1 cellular context compared by ENCODE assay signal in the genomic region with DNA sequence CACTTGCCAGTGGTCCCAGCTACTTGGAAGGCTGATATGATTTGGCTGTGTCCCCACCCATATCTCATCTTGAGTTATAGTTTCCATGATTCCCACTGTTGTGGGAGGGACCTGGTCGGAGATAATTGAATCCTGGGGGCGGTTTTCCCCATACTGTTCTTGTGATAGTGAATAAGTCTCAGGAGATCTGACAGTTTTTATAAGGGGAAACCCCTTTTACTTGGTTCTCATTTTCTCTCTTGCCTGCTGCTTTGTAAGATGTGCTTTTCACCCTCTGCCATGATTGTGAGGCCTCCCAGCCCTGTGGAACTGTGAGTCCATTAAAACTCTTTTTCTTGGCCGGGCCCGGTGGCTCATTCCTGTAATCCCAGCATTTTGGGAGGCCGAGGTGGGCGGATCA.
TF ChIP-seq lines count a peak whose summit lies in the region.

No MANE protein-coding gene starts in this region.

TF ChIP-seq in GM12878, 131 proteins besides CTCF, POLR2A, EP300 and RAD21:
- TF ChIP-seq, protein P1, sequence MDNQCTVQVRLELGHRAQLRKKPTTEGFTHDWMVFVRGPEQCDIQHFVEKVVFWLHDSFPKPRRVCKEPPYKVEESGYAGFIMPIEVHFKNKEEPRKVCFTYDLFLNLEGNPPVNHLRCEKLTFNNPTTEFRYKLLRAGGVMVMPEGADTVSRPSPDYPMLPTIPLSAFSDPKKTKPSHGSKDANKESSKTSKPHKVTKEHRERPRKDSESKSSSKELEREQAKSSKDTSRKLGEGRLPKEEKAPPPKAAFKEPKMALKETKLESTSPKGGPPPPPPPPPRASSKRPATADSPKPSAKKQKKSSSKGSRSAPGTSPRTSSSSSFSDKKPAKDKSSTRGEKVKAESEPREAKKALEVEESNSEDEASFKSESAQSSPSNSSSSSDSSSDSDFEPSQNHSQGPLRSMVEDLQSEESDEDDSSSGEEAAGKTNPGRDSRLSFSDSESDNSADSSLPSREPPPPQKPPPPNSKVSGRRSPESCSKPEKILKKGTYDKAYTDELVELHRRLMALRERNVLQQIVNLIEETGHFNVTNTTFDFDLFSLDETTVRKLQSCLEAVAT (IDR thresholded peaks at IDR 0.05): peak; percentile 65; the same call in 1 of the 2 replicates
- 0 out of 2 replicates have a peak, but pooled peaks have one; percentile 26 for TF ChIP-seq ZNF217 (IDR thresholded peaks at IDR 0.05)
- TF ChIP-seq SPI1 (IDR thresholded peaks at IDR 0.05; ENCODE audit: borderline replicate concordance, insufficient read depth, low read depth, low read length): no peak
- TF ChIP-seq, protein P2, sequence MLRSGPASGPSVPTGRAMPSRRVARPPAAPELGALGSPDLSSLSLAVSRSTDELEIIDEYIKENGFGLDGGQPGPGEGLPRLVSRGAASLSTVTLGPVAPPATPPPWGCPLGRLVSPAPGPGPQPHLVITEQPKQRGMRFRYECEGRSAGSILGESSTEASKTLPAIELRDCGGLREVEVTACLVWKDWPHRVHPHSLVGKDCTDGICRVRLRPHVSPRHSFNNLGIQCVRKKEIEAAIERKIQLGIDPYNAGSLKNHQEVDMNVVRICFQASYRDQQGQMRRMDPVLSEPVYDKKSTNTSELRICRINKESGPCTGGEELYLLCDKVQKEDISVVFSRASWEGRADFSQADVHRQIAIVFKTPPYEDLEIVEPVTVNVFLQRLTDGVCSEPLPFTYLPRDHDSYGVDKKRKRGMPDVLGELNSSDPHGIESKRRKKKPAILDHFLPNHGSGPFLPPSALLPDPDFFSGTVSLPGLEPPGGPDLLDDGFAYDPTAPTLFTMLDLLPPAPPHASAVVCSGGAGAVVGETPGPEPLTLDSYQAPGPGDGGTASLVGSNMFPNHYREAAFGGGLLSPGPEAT (IDR thresholded peaks at IDR 0.05; ENCODE audit: low read depth): peak; percentile 62
- TF ChIP-seq NR2F1 (conservative IDR thresholded peaks at IDR 0.05): no peak
- TF ChIP-seq MEF2B (IDR thresholded peaks at IDR 0.05; ENCODE audit: partially characterized antibody, poor library complexity, severe bottlenecking): peak; percentile 43
- TF ChIP-seq, protein P3, sequence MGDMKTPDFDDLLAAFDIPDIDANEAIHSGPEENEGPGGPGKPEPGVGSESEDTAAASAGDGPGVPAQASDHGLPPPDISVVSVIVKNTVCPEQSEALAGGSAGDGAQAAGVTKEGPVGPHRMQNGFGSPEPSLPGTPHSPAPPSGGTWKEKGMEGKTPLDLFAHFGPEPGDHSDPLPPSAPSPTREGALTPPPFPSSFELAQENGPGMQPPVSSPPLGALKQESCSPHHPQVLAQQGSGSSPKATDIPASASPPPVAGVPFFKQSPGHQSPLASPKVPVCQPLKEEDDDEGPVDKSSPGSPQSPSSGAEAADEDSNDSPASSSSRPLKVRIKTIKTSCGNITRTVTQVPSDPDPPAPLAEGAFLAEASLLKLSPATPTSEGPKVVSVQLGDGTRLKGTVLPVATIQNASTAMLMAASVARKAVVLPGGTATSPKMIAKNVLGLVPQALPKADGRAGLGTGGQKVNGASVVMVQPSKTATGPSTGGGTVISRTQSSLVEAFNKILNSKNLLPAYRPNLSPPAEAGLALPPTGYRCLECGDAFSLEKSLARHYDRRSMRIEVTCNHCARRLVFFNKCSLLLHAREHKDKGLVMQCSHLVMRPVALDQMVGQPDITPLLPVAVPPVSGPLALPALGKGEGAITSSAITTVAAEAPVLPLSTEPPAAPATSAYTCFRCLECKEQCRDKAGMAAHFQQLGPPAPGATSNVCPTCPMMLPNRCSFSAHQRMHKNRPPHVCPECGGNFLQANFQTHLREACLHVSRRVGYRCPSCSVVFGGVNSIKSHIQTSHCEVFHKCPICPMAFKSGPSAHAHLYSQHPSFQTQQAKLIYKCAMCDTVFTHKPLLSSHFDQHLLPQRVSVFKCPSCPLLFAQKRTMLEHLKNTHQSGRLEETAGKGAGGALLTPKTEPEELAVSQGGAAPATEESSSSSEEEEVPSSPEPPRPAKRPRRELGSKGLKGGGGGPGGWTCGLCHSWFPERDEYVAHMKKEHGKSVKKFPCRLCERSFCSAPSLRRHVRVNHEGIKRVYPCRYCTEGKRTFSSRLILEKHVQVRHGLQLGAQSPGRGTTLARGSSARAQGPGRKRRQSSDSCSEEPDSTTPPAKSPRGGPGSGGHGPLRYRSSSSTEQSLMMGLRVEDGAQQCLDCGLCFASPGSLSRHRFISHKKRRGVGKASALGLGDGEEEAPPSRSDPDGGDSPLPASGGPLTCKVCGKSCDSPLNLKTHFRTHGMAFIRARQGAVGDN (IDR thresholded peaks at IDR 0.05): 0 out of 2 replicates have a peak, but pooled peaks have one; percentile 32
- TF ChIP-seq PAX5 (IDR thresholded peaks at IDR 0.05; ENCODE audit: borderline replicate concordance, low read depth, low read length): no peak
- TF ChIP-seq NFIC (IDR thresholded peaks at IDR 0.05; ENCODE audit: low read depth, low read length): no peak
- TF ChIP-seq BMI1 (IDR thresholded peaks at IDR 0.05; ENCODE audit: borderline replicate concordance): no peak
- no peak for TF ChIP-seq SRF (IDR thresholded peaks at IDR 0.05; ENCODE audit: low read depth in 2 of 2, low read length in 2 of 2)
- no peak for TF ChIP-seq SMC3 (IDR thresholded peaks at IDR 0.05; ENCODE audit: borderline replicate concordance, low read length)
- TF ChIP-seq MTA2 (IDR thresholded peaks at IDR 0.05; ENCODE audit: low read depth): no peak; the same call in 1 of the 2 replicates
- TF ChIP-seq TARDBP (IDR thresholded peaks at IDR 0.05; ENCODE audit: borderline replicate concordance): no peak
- TF ChIP-seq IKZF1 (conservative IDR thresholded peaks at IDR 0.05): peak; percentile 34; the same call in 1 of the 2 replicates
- peak; percentile 36 to 38; a peak in 2 of 4 replicates for TF ChIP-seq IKZF2 (IDR thresholded peaks at IDR 0.05)
- TF ChIP-seq ZSCAN29 (IDR thresholded peaks at IDR 0.05): no peak
- TF ChIP-seq, protein P4, sequence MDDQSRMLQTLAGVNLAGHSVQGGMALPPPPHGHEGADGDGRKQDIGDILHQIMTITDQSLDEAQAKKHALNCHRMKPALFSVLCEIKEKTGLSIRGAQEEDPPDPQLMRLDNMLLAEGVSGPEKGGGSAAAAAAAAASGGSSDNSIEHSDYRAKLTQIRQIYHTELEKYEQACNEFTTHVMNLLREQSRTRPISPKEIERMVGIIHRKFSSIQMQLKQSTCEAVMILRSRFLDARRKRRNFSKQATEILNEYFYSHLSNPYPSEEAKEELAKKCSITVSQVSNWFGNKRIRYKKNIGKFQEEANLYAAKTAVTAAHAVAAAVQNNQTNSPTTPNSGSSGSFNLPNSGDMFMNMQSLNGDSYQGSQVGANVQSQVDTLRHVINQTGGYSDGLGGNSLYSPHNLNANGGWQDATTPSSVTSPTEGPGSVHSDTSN (IDR thresholded peaks at IDR 0.05; ENCODE audit: insufficient replicate concordance, low read depth, low read length): no peak
